8 cellular contexts compared by ENCODE assay signal in genomic region chr3:5022187-5022965, GRCh38. TPM values are rescaled to one million over a fixed set of nuclear protein-coding genes. Genes with fewer than 3 reads are reported as not detected.
A peak's percentile ranks its signal among the peaks of the same experiment; 100 is the strongest.
DNase-seq lines count a peak whose midpoint lies in the region; ATAC-seq lines count a peak whose summit lies in the region.

No MANE protein-coding gene starts in this region.

- DNase-seq in LoVo (ENCODE audit: low spot score) (peak; percentile 25), hepatic stellate cell (ENCODE audit: low spot score) (peak; percentile 34), DMS114 treated with DMSO at 0.1 percent for 48 hours (lab: John Stamatoyannopoulos, UW; ENCODE audit: unreplicated experiment) (no peak), NCI-H2081 treated with DMSO at 0.1 percent for 48 hours (lab: John Stamatoyannopoulos, UW) (no peak), foreskin melanocyte (no peak), SK-N-DZ (ENCODE audit: low spot score) (no peak)

- ATAC-seq in GM18499 (IDR thresholded peaks at IDR 0.05; ENCODE audit: insufficient read depth, unreplicated experiment) (peak; percentile 69), GM21619 (IDR thresholded peaks at IDR 0.05; ENCODE audit: unreplicated experiment) (peak; percentile 68)

RNA-seq across cellular contexts. Expression of gene BHLHE40, which starts 43.1 kb away (rescaled TPM):
- polyA plus RNA-seq in SK-N-DZ (2014; cell fraction: cytosol; rRNA removed), result 0.03 and 0.09 TPM in 2 replicates
- not detected in 2 replicates for polyA plus RNA-seq in SK-N-DZ (2014; cell fraction: nucleus; rRNA removed)

Comparison
In these comparisons a context has a peak if more than half of its experiments do, and no peak if none do; other contexts are left out.
1. DNase-seq: peak in LoVo (single experiment) and hepatic stellate cell (single experiment); none in DMS114 treated with DMSO at 0.1 percent for 48 hours (single experiment), NCI-H2081 treated with DMSO at 0.1 percent for 48 hours (single experiment), foreskin melanocyte (single experiment) and SK-N-DZ (single experiment).